12 cellular contexts compared by ENCODE assay signal in genomic region chr15:40281057-40281850, GRCh38. TPM values are rescaled to one million over a fixed set of nuclear protein-coding genes. Genes with fewer than 3 reads are reported as not detected.
DNase-seq lines count a peak whose midpoint lies in the region; ATAC-seq and TF ChIP-seq lines count a peak whose summit lies in the region.
"Had no signal": no experiment of that assay in that cellular context is flagged by ENCODE, and none has a peak within 500 bp of the region (broad histone marks: within the 10 kb centered on the region; RNA-seq: fewer than 3 reads in every experiment).

No MANE protein-coding gene starts in this region.

- H3K9me3 Mint-ChIP-seq in CD14-positive monocyte, result peaks cover 0 to 10% (median 0%) of the 10 kb centered on the region in 7 donors
- H3K9me3 Mint-ChIP-seq in IgD-negative memory B cell, result no peaks in the 10 kb centered on the region
- H3K9me3 Mint-ChIP-seq in dendritic cell treated with granulocyte-macrophage colony-stimulating factor and Interleukin-4, amounts not matched to agents 40 ng/mL and 50 ng/mL, for 4 days, result no peaks in the 10 kb centered on the region
- no peaks in the 10 kb centered on the region for H3K9me3 Mint-ChIP-seq in neural crest cell
- H3K9me3 Mint-ChIP-seq in activated CD4-positive, alpha-beta T cell treated with anti-CD3 and anti-CD28 coated beads for 36 hours (ENCODE audit: low read depth), result no peaks in the 10 kb centered on the region

- H3F3A ChIP-seq in MM.1S (ENCODE audit: insufficient read depth, low read length), result no peaks in the 10 kb centered on the region

- H3K4me3 Mint-ChIP-seq in CD14-positive monocyte, result peak overlapping the region; percentile 41 to 82
- H3K4me3 Mint-ChIP-seq in IgD-negative memory B cell, result peak overlapping the region in 3 of 4 donors; percentile 44 to 61 (median 47)
- H3K4me3 Mint-ChIP-seq in dendritic cell treated with granulocyte-macrophage colony-stimulating factor and Interleukin-4, amounts not matched to agents 40 ng/mL and 50 ng/mL, for 4 days, result peak overlapping the region; percentile 24
- peak overlapping the region; percentile 54 for H3K4me3 Mint-ChIP-seq in neural crest cell
- no peak overlapping the region for H3K4me3 Mint-ChIP-seq in activated CD4-positive, alpha-beta T cell treated with anti-CD3 and anti-CD28 coated beads for 36 hours

- no peak overlapping the region for H3K9ac ChIP-seq in MM.1S (ENCODE audit: low read length)

- CTCF ChIA-PET in activated CD4-positive, alpha-beta T cell treated with anti-CD3 and anti-CD28 coated beads for 36 hours (lab: Charles Lee), result interaction anchor here (0.6 to 12.2 kb wide), 10 partner anchors 10 to 234 kb away, joined by 3 to 393 read pairs (median 6); partner anchors contain the start of genes CCDC9B, INAFM2 and PLCB2

- H4K20me1 ChIP-seq in MM.1S (ENCODE audit: insufficient read depth, low read length), result no peaks in the 10 kb centered on the region

- POLR2A ChIA-PET in activated CD4-positive, alpha-beta T cell treated with anti-CD3 and anti-CD28 coated beads for 36 hours (lab: Charles Lee), result no interaction called here

- intact Hi-C loops in CD14-positive monocyte (cut with micrococcal nuclease), result loop anchor here in 1 of 2 donors (5.0 kb wide), 1 partner anchor 56 kb away; no protein-coding TSS in a partner anchor
- intact Hi-C loops in dendritic cell treated with granulocyte-macrophage colony-stimulating factor and Interleukin-4, amounts not matched to agents 40 ng/mL and 50 ng/mL, for 4 days (cut with micrococcal nuclease), result loop anchor here (10.0 kb wide), 1 partner anchor 144 kb away; no protein-coding TSS in a partner anchor
- intact Hi-C loops in activated CD4-positive, alpha-beta T cell treated with anti-CD3 and anti-CD28 coated beads for 36 hours (cut with DNase I, micrococcal nuclease), result loop anchor here in 1 of 2 experiments (5.0 kb wide), 1 partner anchor 41 kb away; the partner anchor contains the start of gene INAFM2

- H3K4me1 ChIP-seq in MM.1S (ENCODE audit: low read length), result no peaks in the 10 kb centered on the region
- H3K4me1 ChIP-seq: foreskin keratinocyte had no signal

- H3K9me2 ChIP-seq in MM.1S (replicated peaks; ENCODE audit: insufficient read depth, low read length), result no peaks in the 10 kb centered on the region

- H3K36me3 ChIP-seq in MM.1S (replicated peaks; ENCODE audit: insufficient read depth, low read length), result no peaks in the 10 kb centered on the region
- H3K36me3 ChIP-seq: left lung had no signal

- H3K36me3 Mint-ChIP-seq in CD14-positive monocyte (peaks cover 12 to 26% of the 10 kb centered on the region in 2 donors), IgD-negative memory B cell (no peaks in the 10 kb centered on the region), neural crest cell (ENCODE audit: low read depth) (no peaks in the 10 kb centered on the region)
- peaks cover 32% of the 10 kb centered on the region for H3K36me3 Mint-ChIP-seq in dendritic cell treated with granulocyte-macrophage colony-stimulating factor and Interleukin-4, amounts not matched to agents 40 ng/mL and 50 ng/mL, for 4 days (ENCODE audit: low read depth)
- no peaks in the 10 kb centered on the region for H3K36me3 Mint-ChIP-seq in activated CD4-positive, alpha-beta T cell treated with anti-CD3 and anti-CD28 coated beads for 36 hours (ENCODE audit: low read depth)

- no peak for ATAC-seq in activated CD4-positive, alpha-beta T cell treated with anti-CD3 and anti-CD28 coated beads for 36 hours
- no peak for ATAC-seq in HG02885 (IDR thresholded peaks at IDR 0.05; ENCODE audit: poor library complexity, unreplicated experiment)

- no peaks in the 10 kb centered on the region for H3K79me2 ChIP-seq in MM.1S (ENCODE audit: low read length)

- no peak overlapping the region for H3K4me3 ChIP-seq in MM.1S (ENCODE audit: low read length)

- no peak for TF ChIP-seq CTCF in CD14-positive monocyte (IDR thresholded peaks at IDR 0.05)
- TF ChIP-seq CTCF in neural crest cell (conservative IDR thresholded peaks at IDR 0.05), result no peak
- TF ChIP-seq CTCF in MM.1S (IDR thresholded peaks at IDR 0.05; ENCODE audit: low read length), result no peak

- DNase-seq in CD14-positive monocyte (ENCODE audit: low spot score) (no peak), neural crest cell (ENCODE audit: low read depth, low spot score) (no peak), MM.1S (no peak), COLO668 (lab: John Stamatoyannopoulos, UW; ENCODE audit: unreplicated experiment) (no peak)
- no peak for DNase-seq in activated CD4-positive, alpha-beta T cell treated with anti-CD3 and anti-CD28 coated beads for 36 hours
- DNase-seq: NK-92 treated with Interleukin-12 subunit alpha and Interleukin-12 subunit beta, amount 100 ng/mL, for 24 hours had no signal

- H3K27ac ChIP-seq in MM.1S (ENCODE audit: low read length), result no peak overlapping the region
- H3K27ac ChIP-seq: foreskin keratinocyte, left lung had no signal

- H3K4me1 Mint-ChIP-seq in CD14-positive monocyte (peaks cover 57% of the 10 kb centered on the region), IgD-negative memory B cell (peaks cover 5 to 18% (median 12%) of the 10 kb centered on the region in 3 donors), neural crest cell (peaks cover 25% of the 10 kb centered on the region)
- peaks cover 70% of the 10 kb centered on the region for H3K4me1 Mint-ChIP-seq in dendritic cell treated with granulocyte-macrophage colony-stimulating factor and Interleukin-4, amounts not matched to agents 40 ng/mL and 50 ng/mL, for 4 days (ENCODE audit: low read depth)
- H3K4me1 Mint-ChIP-seq in activated CD4-positive, alpha-beta T cell treated with anti-CD3 and anti-CD28 coated beads for 36 hours, result peaks cover 4% of the 10 kb centered on the region

- no peaks in the 10 kb centered on the region for H3K9me3 ChIP-seq in MM.1S (replicated peaks; ENCODE audit: insufficient read depth, low read length)
- H3K9me3 ChIP-seq: left lung had no signal

- H3K27me3 Mint-ChIP-seq in CD14-positive monocyte (ENCODE audit: low read depth in 3 of 3) (peaks cover 36 to 60% (median 48%) of the 10 kb centered on the region in 3 donors), IgD-negative memory B cell (peaks cover 32% of the 10 kb centered on the region), neural crest cell (ENCODE audit: low read depth) (peaks cover 85% of the 10 kb centered on the region)
- H3K27me3 Mint-ChIP-seq in dendritic cell treated with granulocyte-macrophage colony-stimulating factor and Interleukin-4, amounts not matched to agents 40 ng/mL and 50 ng/mL, for 4 days, result peaks cover 42% of the 10 kb centered on the region
- H3K27me3 Mint-ChIP-seq in activated CD4-positive, alpha-beta T cell treated with anti-CD3 and anti-CD28 coated beads for 36 hours, result peaks cover 31% of the 10 kb centered on the region

- H2AFZ ChIP-seq in MM.1S (ENCODE audit: low read length), result no peak overlapping the region

- no peak overlapping the region for H3K4me2 ChIP-seq in MM.1S (ENCODE audit: low read depth, low read length)

- peaks cover 49% of the 10 kb centered on the region for H3K27me3 ChIP-seq in MM.1S (replicated peaks; ENCODE audit: insufficient read depth, low read length)

- H3K27ac Mint-ChIP-seq in CD14-positive monocyte, result peak overlapping the region in 1 of 7 donors; percentile 71
- H3K27ac Mint-ChIP-seq in IgD-negative memory B cell, result no peak overlapping the region
- H3K27ac Mint-ChIP-seq in dendritic cell treated with granulocyte-macrophage colony-stimulating factor and Interleukin-4, amounts not matched to agents 40 ng/mL and 50 ng/mL, for 4 days, result no peak overlapping the region
- no peak overlapping the region for H3K27ac Mint-ChIP-seq in neural crest cell (ENCODE audit: unreplicated experiment)
- H3K27ac Mint-ChIP-seq in activated CD4-positive, alpha-beta T cell treated with anti-CD3 and anti-CD28 coated beads for 36 hours, result no peak overlapping the region

RNA-seq across cellular contexts. Expression of gene ANKRD63, which starts 1.6 kb away (rescaled TPM):
- polyA plus RNA-seq in CD14-positive monocyte, result not detected
- not detected for polyA plus RNA-seq in IgD-negative memory B cell
- total RNA-seq in neural crest cell, result not detected in 2 replicates
- total RNA-seq in activated CD4-positive, alpha-beta T cell treated with anti-CD3 and anti-CD28 coated beads for 36 hours, result not detected
- total RNA-seq: foreskin keratinocyte; left lung; T-helper 1 cell treated with Interleukin-12 subunit alpha and Interleukin-12 subunit beta and Interleukin-4 antibody, amounts not matched to agents 30 ng/mL and 1 ng/mL, for 36 hours had no signal
- polyA plus RNA-seq: foreskin keratinocyte had no signal

RNA-seq across cellular contexts. Expression of gene PLCB2, which starts 26.5 kb away (rescaled TPM):
- polyA plus RNA-seq in CD14-positive monocyte (10 to 100 TPM; 56.5 to 74.5 TPM), IgD-negative memory B cell (20.8 TPM)
- 8.7 and 8.8 TPM in 2 replicates for total RNA-seq in neural crest cell
- 10 to 100 TPM; 67.9 to 86.8 TPM for total RNA-seq in activated CD4-positive, alpha-beta T cell treated with anti-CD3 and anti-CD28 coated beads for 36 hours

RNA-seq across cellular contexts. Expression of gene INAFM2, which starts 42.2 kb away (rescaled TPM):
- polyA plus RNA-seq in CD14-positive monocyte, result 1 to 10 TPM; 5.1 to 8.3 TPM
- polyA plus RNA-seq in IgD-negative memory B cell, result 1.3 TPM
- 22.8 and 27.5 TPM in 2 replicates for total RNA-seq in neural crest cell
- 10 to 100 TPM in 1 of 2 experiments, 1 to 10 TPM in 1; 9.9 to 11.2 TPM for total RNA-seq in activated CD4-positive, alpha-beta T cell treated with anti-CD3 and anti-CD28 coated beads for 36 hours

RNA-seq across cellular contexts. Expression of gene PAK6, which starts 42.4 kb away (rescaled TPM):
- polyA plus RNA-seq in CD14-positive monocyte (not detected), IgD-negative memory B cell (not detected)
- total RNA-seq in neural crest cell, result 0.28 and 0.93 TPM in 2 replicates
- total RNA-seq in activated CD4-positive, alpha-beta T cell treated with anti-CD3 and anti-CD28 coated beads for 36 hours, result under 1 TPM; 0.30 to 0.53 TPM

RNA-seq across cellular contexts. Expression of gene CCDC9B, which starts 59.5 kb away (rescaled TPM):
- under 1 TPM; 0.13 to 0.39 TPM for polyA plus RNA-seq in CD14-positive monocyte
- 0.11 TPM for polyA plus RNA-seq in IgD-negative memory B cell
- 0.33 TPM in 1 of 2 replicates, not detected in the other for total RNA-seq in neural crest cell
- under 1 TPM; 0.65 to 0.98 TPM for total RNA-seq in activated CD4-positive, alpha-beta T cell treated with anti-CD3 and anti-CD28 coated beads for 36 hours
